Comparison of ENCODE assay signal across 1 cellular context in the genomic region with DNA sequence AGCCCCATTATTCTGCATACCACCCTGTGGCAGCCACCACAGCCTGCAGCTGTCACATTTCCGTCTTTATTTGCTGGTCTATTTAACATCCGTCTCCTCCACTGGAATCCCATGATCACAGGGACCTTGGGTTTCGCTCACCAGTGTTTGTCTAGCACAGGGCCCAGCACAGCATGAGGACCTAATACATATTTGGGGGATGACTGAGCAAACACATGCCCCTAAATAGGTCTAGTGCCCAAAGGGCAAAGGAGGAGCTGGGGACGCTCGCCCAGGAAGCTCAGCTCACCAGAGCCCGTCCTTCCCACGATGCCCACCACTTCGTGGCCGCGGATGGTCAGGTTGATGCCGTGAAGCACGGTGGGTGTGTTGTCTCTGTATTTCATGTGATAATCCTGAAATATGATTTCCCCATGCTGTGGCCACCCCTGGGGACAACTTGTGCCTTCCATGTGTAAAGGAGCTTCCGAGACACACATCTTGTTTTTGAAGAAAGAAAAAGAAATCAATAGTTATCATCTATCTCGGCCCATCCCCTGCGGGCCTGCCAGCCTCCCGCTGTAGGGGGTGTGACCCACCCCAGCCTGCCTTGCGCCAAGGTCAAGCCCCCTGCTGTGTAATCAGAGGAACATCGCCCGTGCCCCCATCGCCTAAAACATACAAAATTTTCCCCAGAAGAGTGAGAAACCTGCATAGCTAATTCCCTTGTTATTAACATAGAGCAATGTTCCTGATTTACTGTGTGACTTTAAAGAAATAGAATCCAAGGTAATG.
TF ChIP-seq lines count a peak whose summit lies in the region.

No MANE protein-coding gene starts in this region.

TF ChIP-seq in HepG2, 621 proteins besides CTCF, POLR2A, EP300 and RAD21 (continued from another document and continues in another):
- TF ChIP-seq ZNF441 (CRISPR knock-in tag; IDR thresholded peaks at IDR 0.05; ENCODE audit: borderline replicate concordance) (0 out of 2 replicates have a peak, but pooled peaks have one; percentile 21), ZZZ3 (CRISPR knock-in tag; IDR thresholded peaks at IDR 0.05; ENCODE audit: borderline replicate concordance) (no peak), HOXA9 (CRISPR knock-in tag; IDR thresholded peaks at IDR 0.05; ENCODE audit: borderline replicate concordance) (no peak), HHEX (CRISPR knock-in tag; IDR thresholded peaks at IDR 0.05) (no peak), KLF6 (CRISPR knock-in tag; IDR thresholded peaks at IDR 0.05) (no peak), MEIS1 (CRISPR knock-in tag; IDR thresholded peaks at IDR 0.05; ENCODE audit: borderline replicate concordance) (no peak), SRF (IDR thresholded peaks at IDR 0.05; ENCODE audit: low read depth, low read length) (no peak), ZC3H4 (CRISPR knock-in tag; IDR thresholded peaks at IDR 0.05; ENCODE audit: borderline replicate concordance) (no peak), TCF7 (IDR thresholded peaks at IDR 0.05; ENCODE audit: low read depth) (no peak), SIN3A (IDR thresholded peaks at IDR 0.05; ENCODE audit: borderline replicate concordance, low read depth, low read length) (no peak), ZNF264 (CRISPR knock-in tag; IDR thresholded peaks at IDR 0.05) (no peak), SP1 (IDR thresholded peaks at IDR 0.05) (no peak), SP1 (CRISPR knock-in tag; IDR thresholded peaks at IDR 0.05) (no peak), NFYB (CRISPR knock-in tag; IDR thresholded peaks at IDR 0.05) (no peak), FOXP1 (IDR thresholded peaks at IDR 0.05) (no peak), FOXP1 (CRISPR knock-in tag; IDR thresholded peaks at IDR 0.05) (no peak), ZNF260 (CRISPR knock-in tag; IDR thresholded peaks at IDR 0.05; ENCODE audit: borderline replicate concordance, low read depth) (no peak), GABPB1 (CRISPR knock-in tag; IDR thresholded peaks at IDR 0.05) (no peak), TBL1XR1 (IDR thresholded peaks at IDR 0.05; ENCODE audit: borderline replicate concordance, low read length, partially characterized antibody) (no peak), LCORL (IDR thresholded peaks at IDR 0.05) (no peak), LCORL (CRISPR knock-in tag; IDR thresholded peaks at IDR 0.05) (peak; percentile 43; the same call in 1 of the 2 replicates), ZSCAN30 (CRISPR knock-in tag; IDR thresholded peaks at IDR 0.05) (peak; percentile 34; the same call in 1 of the 2 replicates), FLYWCH1 (CRISPR knock-in tag; IDR thresholded peaks at IDR 0.05) (no peak)
- TF ChIP-seq, protein P1, sequence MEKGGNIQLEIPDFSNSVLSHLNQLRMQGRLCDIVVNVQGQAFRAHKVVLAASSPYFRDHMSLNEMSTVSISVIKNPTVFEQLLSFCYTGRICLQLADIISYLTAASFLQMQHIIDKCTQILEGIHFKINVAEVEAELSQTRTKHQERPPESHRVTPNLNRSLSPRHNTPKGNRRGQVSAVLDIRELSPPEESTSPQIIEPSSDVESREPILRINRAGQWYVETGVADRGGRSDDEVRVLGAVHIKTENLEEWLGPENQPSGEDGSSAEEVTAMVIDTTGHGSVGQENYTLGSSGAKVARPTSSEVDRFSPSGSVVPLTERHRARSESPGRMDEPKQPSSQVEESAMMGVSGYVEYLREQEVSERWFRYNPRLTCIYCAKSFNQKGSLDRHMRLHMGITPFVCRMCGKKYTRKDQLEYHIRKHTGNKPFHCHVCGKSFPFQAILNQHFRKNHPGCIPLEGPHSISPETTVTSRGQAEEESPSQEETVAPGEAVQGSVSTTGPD (CRISPR knock-in tag; IDR thresholded peaks at IDR 0.05) = no peak
- TF ChIP-seq, protein P2, sequence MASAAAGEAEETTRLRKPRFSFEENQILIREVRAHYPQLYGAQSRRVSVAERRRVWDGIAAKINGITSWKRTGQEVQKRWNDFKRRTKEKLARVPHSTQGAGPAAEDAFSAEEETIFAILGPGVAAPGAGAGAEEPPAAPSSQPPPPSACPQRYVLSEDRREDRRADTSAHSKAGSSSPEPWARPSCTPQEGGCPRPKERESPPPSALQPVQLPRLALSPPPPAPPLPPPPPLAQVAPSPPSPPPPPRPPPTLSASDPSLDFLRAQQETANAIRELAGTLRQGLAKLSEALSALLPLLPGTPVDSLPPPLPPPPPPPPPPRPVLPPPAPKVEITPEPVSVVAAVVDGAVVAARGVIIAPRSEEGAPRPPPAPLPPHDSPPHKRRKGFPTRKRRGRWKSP (CRISPR knock-in tag; IDR thresholded peaks at IDR 0.05) = no peak
- TF ChIP-seq, protein P3, sequence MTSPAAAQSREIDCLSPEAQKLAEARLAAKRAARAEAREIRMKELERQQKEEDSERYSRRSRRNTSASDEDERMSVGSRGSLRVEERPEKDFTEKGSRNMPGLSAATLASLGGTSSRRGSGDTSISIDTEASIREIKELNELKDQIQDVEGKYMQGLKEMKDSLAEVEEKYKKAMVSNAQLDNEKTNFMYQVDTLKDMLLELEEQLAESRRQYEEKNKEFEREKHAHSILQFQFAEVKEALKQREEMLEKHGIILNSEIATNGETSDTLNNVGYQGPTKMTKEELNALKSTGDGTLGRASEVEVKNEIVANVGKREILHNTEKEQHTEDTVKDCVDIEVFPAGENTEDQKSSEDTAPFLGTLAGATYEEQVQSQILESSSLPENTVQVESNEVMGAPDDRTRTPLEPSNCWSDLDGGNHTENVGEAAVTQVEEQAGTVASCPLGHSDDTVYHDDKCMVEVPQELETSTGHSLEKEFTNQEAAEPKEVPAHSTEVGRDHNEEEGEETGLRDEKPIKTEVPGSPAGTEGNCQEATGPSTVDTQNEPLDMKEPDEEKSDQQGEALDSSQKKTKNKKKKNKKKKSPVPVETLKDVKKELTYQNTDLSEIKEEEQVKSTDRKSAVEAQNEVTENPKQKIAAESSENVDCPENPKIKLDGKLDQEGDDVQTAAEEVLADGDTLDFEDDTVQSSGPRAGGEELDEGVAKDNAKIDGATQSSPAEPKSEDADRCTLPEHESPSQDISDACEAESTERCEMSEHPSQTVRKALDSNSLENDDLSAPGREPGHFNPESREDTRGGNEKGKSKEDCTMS (CRISPR knock-in tag; conservative IDR thresholded peaks at IDR 0.05) = no peak
- TF ChIP-seq, protein P4, sequence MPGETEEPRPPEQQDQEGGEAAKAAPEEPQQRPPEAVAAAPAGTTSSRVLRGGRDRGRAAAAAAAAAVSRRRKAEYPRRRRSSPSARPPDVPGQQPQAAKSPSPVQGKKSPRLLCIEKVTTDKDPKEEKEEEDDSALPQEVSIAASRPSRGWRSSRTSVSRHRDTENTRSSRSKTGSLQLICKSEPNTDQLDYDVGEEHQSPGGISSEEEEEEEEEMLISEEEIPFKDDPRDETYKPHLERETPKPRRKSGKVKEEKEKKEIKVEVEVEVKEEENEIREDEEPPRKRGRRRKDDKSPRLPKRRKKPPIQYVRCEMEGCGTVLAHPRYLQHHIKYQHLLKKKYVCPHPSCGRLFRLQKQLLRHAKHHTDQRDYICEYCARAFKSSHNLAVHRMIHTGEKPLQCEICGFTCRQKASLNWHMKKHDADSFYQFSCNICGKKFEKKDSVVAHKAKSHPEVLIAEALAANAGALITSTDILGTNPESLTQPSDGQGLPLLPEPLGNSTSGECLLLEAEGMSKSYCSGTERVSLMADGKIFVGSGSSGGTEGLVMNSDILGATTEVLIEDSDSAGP (CRISPR knock-in tag; IDR thresholded peaks at IDR 0.05; ENCODE audit: borderline replicate concordance) = peak; percentile 60; the same call in 1 of the 2 replicates
- TF ChIP-seq, protein P5, sequence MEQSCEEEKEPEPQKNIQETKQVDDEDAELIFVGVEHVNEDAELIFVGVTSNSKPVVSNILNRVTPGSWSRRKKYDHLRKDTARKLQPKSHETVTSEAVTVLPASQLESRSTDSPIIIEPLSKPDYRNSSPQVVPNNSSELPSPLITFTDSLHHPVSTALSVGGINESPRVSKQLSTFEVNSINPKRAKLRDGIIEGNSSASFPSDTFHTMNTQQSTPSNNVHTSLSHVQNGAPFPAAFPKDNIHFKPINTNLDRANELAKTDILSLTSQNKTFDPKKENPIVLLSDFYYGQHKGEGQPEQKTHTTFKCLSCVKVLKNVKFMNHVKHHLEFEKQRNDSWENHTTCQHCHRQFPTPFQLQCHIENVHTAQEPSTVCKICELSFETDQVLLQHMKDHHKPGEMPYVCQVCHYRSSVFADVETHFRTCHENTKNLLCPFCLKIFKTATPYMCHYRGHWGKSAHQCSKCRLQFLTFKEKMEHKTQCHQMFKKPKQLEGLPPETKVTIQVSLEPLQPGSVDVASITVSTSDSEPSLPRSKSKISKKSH (CRISPR knock-in tag; IDR thresholded peaks at IDR 0.05; ENCODE audit: borderline replicate concordance) = no peak
- TF ChIP-seq, protein P6, sequence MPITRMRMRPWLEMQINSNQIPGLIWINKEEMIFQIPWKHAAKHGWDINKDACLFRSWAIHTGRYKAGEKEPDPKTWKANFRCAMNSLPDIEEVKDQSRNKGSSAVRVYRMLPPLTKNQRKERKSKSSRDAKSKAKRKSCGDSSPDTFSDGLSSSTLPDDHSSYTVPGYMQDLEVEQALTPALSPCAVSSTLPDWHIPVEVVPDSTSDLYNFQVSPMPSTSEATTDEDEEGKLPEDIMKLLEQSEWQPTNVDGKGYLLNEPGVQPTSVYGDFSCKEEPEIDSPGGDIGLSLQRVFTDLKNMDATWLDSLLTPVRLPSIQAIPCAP (CRISPR knock-in tag; IDR thresholded peaks at IDR 0.05; ENCODE audit: low read depth) = no peak
- TF ChIP-seq, protein P7, sequence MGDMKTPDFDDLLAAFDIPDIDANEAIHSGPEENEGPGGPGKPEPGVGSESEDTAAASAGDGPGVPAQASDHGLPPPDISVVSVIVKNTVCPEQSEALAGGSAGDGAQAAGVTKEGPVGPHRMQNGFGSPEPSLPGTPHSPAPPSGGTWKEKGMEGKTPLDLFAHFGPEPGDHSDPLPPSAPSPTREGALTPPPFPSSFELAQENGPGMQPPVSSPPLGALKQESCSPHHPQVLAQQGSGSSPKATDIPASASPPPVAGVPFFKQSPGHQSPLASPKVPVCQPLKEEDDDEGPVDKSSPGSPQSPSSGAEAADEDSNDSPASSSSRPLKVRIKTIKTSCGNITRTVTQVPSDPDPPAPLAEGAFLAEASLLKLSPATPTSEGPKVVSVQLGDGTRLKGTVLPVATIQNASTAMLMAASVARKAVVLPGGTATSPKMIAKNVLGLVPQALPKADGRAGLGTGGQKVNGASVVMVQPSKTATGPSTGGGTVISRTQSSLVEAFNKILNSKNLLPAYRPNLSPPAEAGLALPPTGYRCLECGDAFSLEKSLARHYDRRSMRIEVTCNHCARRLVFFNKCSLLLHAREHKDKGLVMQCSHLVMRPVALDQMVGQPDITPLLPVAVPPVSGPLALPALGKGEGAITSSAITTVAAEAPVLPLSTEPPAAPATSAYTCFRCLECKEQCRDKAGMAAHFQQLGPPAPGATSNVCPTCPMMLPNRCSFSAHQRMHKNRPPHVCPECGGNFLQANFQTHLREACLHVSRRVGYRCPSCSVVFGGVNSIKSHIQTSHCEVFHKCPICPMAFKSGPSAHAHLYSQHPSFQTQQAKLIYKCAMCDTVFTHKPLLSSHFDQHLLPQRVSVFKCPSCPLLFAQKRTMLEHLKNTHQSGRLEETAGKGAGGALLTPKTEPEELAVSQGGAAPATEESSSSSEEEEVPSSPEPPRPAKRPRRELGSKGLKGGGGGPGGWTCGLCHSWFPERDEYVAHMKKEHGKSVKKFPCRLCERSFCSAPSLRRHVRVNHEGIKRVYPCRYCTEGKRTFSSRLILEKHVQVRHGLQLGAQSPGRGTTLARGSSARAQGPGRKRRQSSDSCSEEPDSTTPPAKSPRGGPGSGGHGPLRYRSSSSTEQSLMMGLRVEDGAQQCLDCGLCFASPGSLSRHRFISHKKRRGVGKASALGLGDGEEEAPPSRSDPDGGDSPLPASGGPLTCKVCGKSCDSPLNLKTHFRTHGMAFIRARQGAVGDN (CRISPR knock-in tag; IDR thresholded peaks at IDR 0.05) = peak; percentile 61
- TF ChIP-seq, protein P8, sequence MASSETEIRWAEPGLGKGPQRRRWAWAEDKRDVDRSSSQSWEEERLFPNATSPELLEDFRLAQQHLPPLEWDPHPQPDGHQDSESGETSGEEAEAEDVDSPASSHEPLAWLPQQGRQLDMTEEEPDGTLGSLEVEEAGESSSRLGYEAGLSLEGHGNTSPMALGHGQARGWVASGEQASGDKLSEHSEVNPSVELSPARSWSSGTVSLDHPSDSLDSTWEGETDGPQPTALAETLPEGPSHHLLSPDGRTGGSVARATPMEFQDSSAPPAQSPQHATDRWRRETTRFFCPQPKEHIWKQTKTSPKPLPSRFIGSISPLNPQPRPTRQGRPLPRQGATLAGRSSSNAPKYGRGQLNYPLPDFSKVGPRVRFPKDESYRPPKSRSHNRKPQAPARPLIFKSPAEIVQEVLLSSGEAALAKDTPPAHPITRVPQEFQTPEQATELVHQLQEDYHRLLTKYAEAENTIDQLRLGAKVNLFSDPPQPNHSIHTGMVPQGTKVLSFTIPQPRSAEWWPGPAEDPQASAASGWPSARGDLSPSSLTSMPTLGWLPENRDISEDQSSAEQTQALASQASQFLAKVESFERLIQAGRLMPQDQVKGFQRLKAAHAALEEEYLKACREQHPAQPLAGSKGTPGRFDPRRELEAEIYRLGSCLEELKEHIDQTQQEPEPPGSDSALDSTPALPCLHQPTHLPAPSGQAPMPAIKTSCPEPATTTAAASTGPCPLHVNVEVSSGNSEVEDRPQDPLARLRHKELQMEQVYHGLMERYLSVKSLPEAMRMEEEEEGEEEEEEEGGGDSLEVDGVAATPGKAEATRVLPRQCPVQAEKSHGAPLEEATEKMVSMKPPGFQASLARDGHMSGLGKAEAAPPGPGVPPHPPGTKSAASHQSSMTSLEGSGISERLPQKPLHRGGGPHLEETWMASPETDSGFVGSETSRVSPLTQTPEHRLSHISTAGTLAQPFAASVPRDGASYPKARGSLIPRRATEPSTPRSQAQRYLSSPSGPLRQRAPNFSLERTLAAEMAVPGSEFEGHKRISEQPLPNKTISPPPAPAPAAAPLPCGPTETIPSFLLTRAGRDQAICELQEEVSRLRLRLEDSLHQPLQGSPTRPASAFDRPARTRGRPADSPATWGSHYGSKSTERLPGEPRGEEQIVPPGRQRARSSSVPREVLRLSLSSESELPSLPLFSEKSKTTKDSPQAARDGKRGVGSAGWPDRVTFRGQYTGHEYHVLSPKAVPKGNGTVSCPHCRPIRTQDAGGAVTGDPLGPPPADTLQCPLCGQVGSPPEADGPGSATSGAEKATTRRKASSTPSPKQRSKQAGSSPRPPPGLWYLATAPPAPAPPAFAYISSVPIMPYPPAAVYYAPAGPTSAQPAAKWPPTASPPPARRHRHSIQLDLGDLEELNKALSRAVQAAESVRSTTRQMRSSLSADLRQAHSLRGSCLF (CRISPR knock-in tag; IDR thresholded peaks at IDR 0.05; ENCODE audit: borderline replicate concordance) = no peak
- TF ChIP-seq, protein P9, sequence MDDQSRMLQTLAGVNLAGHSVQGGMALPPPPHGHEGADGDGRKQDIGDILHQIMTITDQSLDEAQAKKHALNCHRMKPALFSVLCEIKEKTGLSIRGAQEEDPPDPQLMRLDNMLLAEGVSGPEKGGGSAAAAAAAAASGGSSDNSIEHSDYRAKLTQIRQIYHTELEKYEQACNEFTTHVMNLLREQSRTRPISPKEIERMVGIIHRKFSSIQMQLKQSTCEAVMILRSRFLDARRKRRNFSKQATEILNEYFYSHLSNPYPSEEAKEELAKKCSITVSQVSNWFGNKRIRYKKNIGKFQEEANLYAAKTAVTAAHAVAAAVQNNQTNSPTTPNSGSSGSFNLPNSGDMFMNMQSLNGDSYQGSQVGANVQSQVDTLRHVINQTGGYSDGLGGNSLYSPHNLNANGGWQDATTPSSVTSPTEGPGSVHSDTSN (CRISPR knock-in tag; IDR thresholded peaks at IDR 0.05; ENCODE audit: borderline replicate concordance) = no peak
- TF ChIP-seq, protein P10, sequence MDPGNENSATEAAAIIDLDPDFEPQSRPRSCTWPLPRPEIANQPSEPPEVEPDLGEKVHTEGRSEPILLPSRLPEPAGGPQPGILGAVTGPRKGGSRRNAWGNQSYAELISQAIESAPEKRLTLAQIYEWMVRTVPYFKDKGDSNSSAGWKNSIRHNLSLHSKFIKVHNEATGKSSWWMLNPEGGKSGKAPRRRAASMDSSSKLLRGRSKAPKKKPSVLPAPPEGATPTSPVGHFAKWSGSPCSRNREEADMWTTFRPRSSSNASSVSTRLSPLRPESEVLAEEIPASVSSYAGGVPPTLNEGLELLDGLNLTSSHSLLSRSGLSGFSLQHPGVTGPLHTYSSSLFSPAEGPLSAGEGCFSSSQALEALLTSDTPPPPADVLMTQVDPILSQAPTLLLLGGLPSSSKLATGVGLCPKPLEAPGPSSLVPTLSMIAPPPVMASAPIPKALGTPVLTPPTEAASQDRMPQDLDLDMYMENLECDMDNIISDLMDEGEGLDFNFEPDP (CRISPR knock-in tag; conservative IDR thresholded peaks at IDR 0.05) = no peak
